Comparison of ENCODE assay signal across 1 cellular context in genomic region chr7:158864833-158865232, GRCh38.
TF ChIP-seq lines count a peak whose summit lies in the region.

No MANE protein-coding gene starts in this region.

TF ChIP-seq in SK-N-SH, 30 proteins besides CTCF, POLR2A, EP300 and RAD21 (continued from another document):
- TF ChIP-seq REST (IDR thresholded peaks at IDR 0.05; ENCODE audit: low read depth, low read length) (no peak), NRF1 (IDR thresholded peaks at IDR 0.05; ENCODE audit: low read depth, low read length) (no peak), MAX (IDR thresholded peaks at IDR 0.05; ENCODE audit: low read depth) (no peak), JUND (IDR thresholded peaks at IDR 0.05) (no peak)
